ENCODE assay signal across 1 cellular context in genomic region chr3:136752327-136753111, GRCh38.
TF ChIP-seq lines count a peak whose summit lies in the region.

TSS of gene STAG1 (minus strand) at chr3:136752378. CDS start at chr3:136630898, 121,480 bp downstream.

TF ChIP-seq in HepG2, 621 proteins besides CTCF, POLR2A, EP300 and RAD21 (continued from another document and continues in another):
- TF ChIP-seq BRF2 (CRISPR knock-in tag; IDR thresholded peaks at IDR 0.05) = peak; percentile 60; the same call in 1 of the 2 replicates
- no peak for TF ChIP-seq ZNF503 (CRISPR knock-in tag; IDR thresholded peaks at IDR 0.05)
- TF ChIP-seq TBP (CRISPR knock-in tag; IDR thresholded peaks at IDR 0.05) = no peak
- peak; percentile 82 for TF ChIP-seq ATF7-NPFF (CRISPR knock-in tag; IDR thresholded peaks at IDR 0.05; ENCODE audit: low read depth)
- TF ChIP-seq MAFK (conservative IDR thresholded peaks at IDR 0.05 in 1 of 2, IDR thresholded peaks at IDR 0.05 in 1 of 2; ENCODE audit: low read length in 2 of 2) = no peak
- no peak; the same call in 1 of the 2 replicates for TF ChIP-seq EED (CRISPR knock-in tag; IDR thresholded peaks at IDR 0.05)
- no peak for TF ChIP-seq CC2D1A (CRISPR knock-in tag; IDR thresholded peaks at IDR 0.05)
- 0 out of 2 replicates have a peak, but pooled peaks have one; percentile 24 for TF ChIP-seq ZNF770 (CRISPR knock-in tag; IDR thresholded peaks at IDR 0.05)
- TF ChIP-seq ZNF747 (CRISPR knock-in tag; IDR thresholded peaks at IDR 0.05; ENCODE audit: borderline replicate concordance) = peak; percentile 76; the same call in 1 of the 2 replicates
- no peak for TF ChIP-seq ZNF33B (CRISPR knock-in tag; IDR thresholded peaks at IDR 0.05)
- TF ChIP-seq SIX1 (CRISPR knock-in tag; IDR thresholded peaks at IDR 0.05; ENCODE audit: borderline replicate concordance) = no peak
- TF ChIP-seq GLMP (CRISPR knock-in tag; IDR thresholded peaks at IDR 0.05; ENCODE audit: borderline replicate concordance) = no peak
- TF ChIP-seq RELA (CRISPR knock-in tag; IDR thresholded peaks at IDR 0.05) = no peak
- no peak for TF ChIP-seq ATF1 (CRISPR knock-in tag; IDR thresholded peaks at IDR 0.05)
- TF ChIP-seq POGK (CRISPR knock-in tag; conservative IDR thresholded peaks at IDR 0.05) = peak; percentile 92
- peak; percentile 83; the same call in 1 of the 2 replicates for TF ChIP-seq SP5 (CRISPR knock-in tag; IDR thresholded peaks at IDR 0.05; ENCODE audit: borderline replicate concordance, low read depth)
- TF ChIP-seq DMAP1 (CRISPR knock-in tag; IDR thresholded peaks at IDR 0.05) = peak; percentile 85
- no peak for TF ChIP-seq ZNF383 (CRISPR knock-in tag; IDR thresholded peaks at IDR 0.05; ENCODE audit: borderline replicate concordance)
- no peak for TF ChIP-seq ZNF563 (CRISPR knock-in tag; IDR thresholded peaks at IDR 0.05)
- 0 out of 2 replicates have a peak, but pooled peaks have one; percentile 5 for TF ChIP-seq PITX1 (CRISPR knock-in tag; IDR thresholded peaks at IDR 0.05)
- TF ChIP-seq NFIC (IDR thresholded peaks at IDR 0.05; ENCODE audit: low read length) = no peak; the same call in 1 of the 2 replicates
- no peak for TF ChIP-seq DPF2 (CRISPR knock-in tag; IDR thresholded peaks at IDR 0.05; ENCODE audit: borderline replicate concordance, low read depth)
- TF ChIP-seq FOXA1 (IDR thresholded peaks at IDR 0.05) = no peak
- TF ChIP-seq FOXA1 (CRISPR knock-in tag; IDR thresholded peaks at IDR 0.05) = peak; percentile 20; the same call in 1 of the 2 replicates
- TF ChIP-seq ZNF180 (CRISPR knock-in tag; IDR thresholded peaks at IDR 0.05; ENCODE audit: borderline replicate concordance, low read depth) = no peak
- no peak; the same call in 1 of the 2 replicates for TF ChIP-seq ZNF678 (CRISPR knock-in tag; IDR thresholded peaks at IDR 0.05)
- TF ChIP-seq ZNF790 (CRISPR knock-in tag; IDR thresholded peaks at IDR 0.05; ENCODE audit: borderline replicate concordance) = peak; percentile 35; the same call in 1 of the 2 replicates
- TF ChIP-seq ATF3 (CRISPR knock-in tag; IDR thresholded peaks at IDR 0.05) = peak; percentile 38; the same call in 1 of the 2 replicates
- TF ChIP-seq ELK4 (CRISPR knock-in tag; IDR thresholded peaks at IDR 0.05; ENCODE audit: borderline replicate concordance) = no peak
- TF ChIP-seq E2F2 (CRISPR knock-in tag; IDR thresholded peaks at IDR 0.05; ENCODE audit: borderline replicate concordance) = peak; percentile 88; the same call in 1 of the 2 replicates
- TF ChIP-seq PHF20 (CRISPR knock-in tag; IDR thresholded peaks at IDR 0.05) = peak; percentile 53
- no peak for TF ChIP-seq KLF11 (CRISPR knock-in tag; IDR thresholded peaks at IDR 0.05)
- no peak for TF ChIP-seq PBX3 (CRISPR knock-in tag; IDR thresholded peaks at IDR 0.05; ENCODE audit: borderline replicate concordance)
- TF ChIP-seq RORA (CRISPR knock-in tag; IDR thresholded peaks at IDR 0.05) = no peak
- peak; percentile 81 for TF ChIP-seq ZNF333 (CRISPR knock-in tag; IDR thresholded peaks at IDR 0.05; ENCODE audit: borderline replicate concordance)
- peak; percentile 56; the same call in 1 of the 2 replicates for TF ChIP-seq ZNF335 (CRISPR knock-in tag; IDR thresholded peaks at IDR 0.05)
- peak; percentile 57 for TF ChIP-seq FOXA3 (CRISPR knock-in tag; IDR thresholded peaks at IDR 0.05)
- TF ChIP-seq E2F5 (CRISPR knock-in tag; conservative IDR thresholded peaks at IDR 0.05) = peak; percentile 93
- peak; percentile 77; the same call in 1 of the 2 replicates for TF ChIP-seq MTA1 (CRISPR knock-in tag; IDR thresholded peaks at IDR 0.05; ENCODE audit: borderline replicate concordance)
- peak; percentile 87; the same call in 1 of the 2 replicates for TF ChIP-seq KDM4B (CRISPR knock-in tag; IDR thresholded peaks at IDR 0.05)
- TF ChIP-seq ZSCAN9 (CRISPR knock-in tag; IDR thresholded peaks at IDR 0.05; ENCODE audit: borderline replicate concordance) = peak; percentile 44
- peak; percentile 83; the same call in 1 of the 2 replicates for TF ChIP-seq ZNF614 (CRISPR knock-in tag; IDR thresholded peaks at IDR 0.05; ENCODE audit: borderline replicate concordance)
- peak; percentile 97 for TF ChIP-seq ZMYM4 (CRISPR knock-in tag; IDR thresholded peaks at IDR 0.05)
- peak; percentile 61; the same call in 1 of the 2 replicates for TF ChIP-seq ZBED4 (CRISPR knock-in tag; IDR thresholded peaks at IDR 0.05; ENCODE audit: borderline replicate concordance)
- TF ChIP-seq ZNF577 (CRISPR knock-in tag; IDR thresholded peaks at IDR 0.05; ENCODE audit: borderline replicate concordance, low read depth) = no peak
- no peak for TF ChIP-seq ZSCAN31 (CRISPR knock-in tag; IDR thresholded peaks at IDR 0.05; ENCODE audit: low read depth)
- no peak for TF ChIP-seq ZNF567 (CRISPR knock-in tag; IDR thresholded peaks at IDR 0.05; ENCODE audit: borderline replicate concordance)
